ENCODE assay signal across 17 cellular contexts in the genomic region with DNA sequence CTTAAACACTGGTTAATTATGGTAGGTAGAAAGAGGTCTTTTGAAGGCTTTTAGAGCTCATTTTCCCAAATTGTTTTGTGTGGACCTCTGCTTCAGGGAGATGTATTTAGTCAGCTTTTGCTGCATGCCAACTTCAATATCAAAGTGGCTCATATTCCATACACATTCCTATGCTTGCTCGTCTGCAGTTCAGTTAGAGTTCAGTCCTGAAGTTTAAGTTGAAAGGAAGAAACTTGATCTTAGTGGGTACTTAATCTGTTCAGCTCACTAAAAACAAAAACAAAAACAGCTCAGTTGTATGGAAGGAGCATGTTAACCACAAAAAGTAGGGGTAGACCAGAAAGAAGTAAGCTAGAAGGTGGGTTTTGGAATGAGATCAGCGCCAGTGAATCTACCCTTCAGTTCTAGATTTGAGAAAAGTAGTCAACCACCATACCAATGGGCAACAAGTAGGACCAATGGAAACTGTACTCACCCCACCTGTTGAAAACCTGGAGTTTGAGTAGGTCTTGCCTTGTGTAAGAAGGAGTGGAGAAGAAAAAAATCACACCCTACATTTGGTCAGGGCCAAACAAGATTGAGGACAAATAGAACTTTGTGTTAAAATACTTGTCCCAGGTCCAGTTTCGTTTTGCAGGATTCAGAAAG.
"Had no signal": no experiment of that assay in that cellular context is flagged by ENCODE, and none has a peak within 500 bp of the region (broad histone marks: within the 10 kb centered on the region; RNA-seq: fewer than 3 reads in every experiment).

No MANE protein-coding gene starts in this region.

- H3K27me3 ChIP-seq: ascending aorta, foreskin keratinocyte, left lung, transverse colon had no signal

- H3K36me3 ChIP-seq: ascending aorta, left lung, transverse colon had no signal

- DNase-seq: activated CD4-positive, alpha-beta memory T cell treated with anti-CD3 and anti-CD28 coated beads, Interleukin-2, amount 10 ng/mL, durations not matched to agents 7 days and 5 days; activated CD4-positive, alpha-beta T cell treated with anti-CD3 and anti-CD28 coated beads for 36 hours; activated gamma-delta T cell treated with Interleukin-2 at 50 U/mL for 16 hours; activated naive CD8-positive, alpha-beta T cell treated with anti-CD3 and anti-CD28 coated beads, Interleukin-2, amount 10 ng/mL, durations not matched to agents 7 days and 5 days; activated T-cell treated with anti-CD3 and anti-CD28 coated beads, Interleukin-2, amount 50 U/mL, for 48 hours; dermis blood vessel endothelial cell; erythroblast; foreskin keratinocyte; head of caudate nucleus; left lung; stimulated activated CD4-positive, alpha-beta T cell treated with anti-CD3 and anti-CD28 coated beads, Interleukin-15, amount 100 ng/mL, for 24 hours; substantia nigra; T-cell; transverse colon had no signal

- H3K9me3 ChIP-seq: ascending aorta, left lung, transverse colon had no signal

- ATAC-seq: activated CD4-positive, alpha-beta T cell treated with anti-CD3 and anti-CD28 coated beads for 36 hours; foreskin keratinocyte; left lung; natural killer cell treated with Interleukin-12 subunit alpha and Interleukin-12 subunit beta and Interleukin-15 and Interleukin-18, amount 100 ng/mL, for 72 hours; T-cell had no signal

- H3K4me1 ChIP-seq: ascending aorta, foreskin keratinocyte, left lung, transverse colon had no signal

- H3K27ac ChIP-seq: ascending aorta, foreskin keratinocyte, left lung, transverse colon, VCaP had no signal

- H3K4me3 ChIP-seq: ascending aorta, left lung, transverse colon had no signal
